Comparison of ENCODE assay signal across 25 cellular contexts in genomic region chr2:159538801-159539200, GRCh38.
DNase-seq lines count a peak whose midpoint lies in the region; ATAC-seq, FAIRE-seq and TF ChIP-seq lines count a peak whose summit lies in the region.
"Had no signal": no experiment of that assay in that cellular context is flagged by ENCODE, and none has a peak within 500 bp of the region (broad histone marks: within the 10 kb centered on the region; RNA-seq: fewer than 3 reads in every experiment).

No MANE protein-coding gene starts in this region.

- H2BK15ac ChIP-seq in IMR-90 (ENCODE audit: low read depth, low read length): no peak overlapping the region

- in situ Hi-C loops in IMR-90 (cut with MboI; ENCODE audit: low sequenced_read_pairs): no loop called here
- in situ Hi-C loops in K562 (cut with MboI): no loop called here

- no peak overlapping the region for H3K56ac ChIP-seq in IMR-90 (ENCODE audit: extremely low read depth, insufficient read depth, low read length)

- H3K27me3 Mint-ChIP-seq in progenitor cell of endocrine pancreas: no peaks in the 10 kb centered on the region
- H3K27me3 Mint-ChIP-seq: CD4-positive, alpha-beta T cell had no signal

- H3K4me3 ChIP-seq in A549: no peak overlapping the region
- no peak overlapping the region for H3K4me3 ChIP-seq in IMR-90 (ENCODE audit: insufficient read depth, low read depth, low read length)
- H3K4me3 ChIP-seq in K562: no peak overlapping the region
- H3K4me3 ChIP-seq in H7 (ENCODE audit: insufficient read depth, low read depth, low read length): no peak overlapping the region
- H3K4me3 ChIP-seq: BLaER1 treated with 17β-estradiol and CSF1 and Interleukin-3, amounts not matched to agents 10 nM and 100 nM had no signal

- H3K4me1 ChIP-seq in A549: no peaks in the 10 kb centered on the region
- no peaks in the 10 kb centered on the region for H3K4me1 ChIP-seq in IMR-90 (ENCODE audit: control insufficient read depth, insufficient read depth, low read length)
- no peaks in the 10 kb centered on the region for H3K4me1 ChIP-seq in K562 (replicated peaks in 1 of 2; ENCODE audit: control insufficient read depth in 2 of 2, insufficient read depth in 2 of 2, low read length in 2 of 2)
- H3K4me1 ChIP-seq: BLaER1 treated with 17β-estradiol and CSF1 and Interleukin-3, amounts not matched to agents 10 nM and 100 nM; Caco-2 had no signal

- peaks cover 5% of the 10 kb centered on the region for H3K9me3 Mint-ChIP-seq in progenitor cell of endocrine pancreas (ENCODE audit: low read depth)

- intact Hi-C loops in IMR-90 (cut with micrococcal nuclease) (loop anchor here (10.0 kb wide), 1 partner anchor 1496 kb away; no protein-coding TSS in a partner anchor), K562 (cut with micrococcal nuclease) (no loop called here)

- no peak overlapping the region for H3K27ac ChIP-seq in A549
- no peak overlapping the region for H3K27ac ChIP-seq in IMR-90 (ENCODE audit: insufficient read depth, low read length)
- H3K27ac ChIP-seq in K562 (ENCODE audit: extremely low read depth, low read depth, low read length): no peak overlapping the region
- H3K27ac ChIP-seq: BLaER1 treated with 17β-estradiol and CSF1 and Interleukin-3, amounts not matched to agents 10 nM and 100 nM; C4-2B had no signal

- DNase-seq in A549 (ENCODE audit: low read depth in 1 of 2, low spot score in 1 of 2) (no peak), IMR-90 (no peak), K562 (ENCODE audit: extremely low read depth in 1 of 4, low spot score in 3 of 4) (no peak), progenitor cell of endocrine pancreas (ENCODE audit: low spot score, unreplicated experiment) (no peak), DMS 273 (lab: John Stamatoyannopoulos, UW; ENCODE audit: unreplicated experiment) (no peak), H7 (no peak)
- DNase-seq: 8988T; AML-193; Caco-2; Calu3; CD4-positive, alpha-beta T cell; CD8-positive, alpha-beta T cell; DMS 273 treated with DMSO at 0.1 percent for 48 hours; DMS153; DMS53; DMS79 treated with DMSO at 0.1 percent for 48 hours; GF-D8 had no signal

- H4K5ac ChIP-seq in IMR-90 (ENCODE audit: low read depth, low read length): no peak overlapping the region

- H3K23ac ChIP-seq in IMR-90 (ENCODE audit: low read depth, low read length): no peak overlapping the region

- TF ChIP-seq CTCF in A549 (IDR thresholded peaks at IDR 0.05): no peak
- TF ChIP-seq CTCF in IMR-90 (conservative IDR thresholded peaks at IDR 0.05; ENCODE audit: low read depth, low read length): no peak
- TF ChIP-seq CTCF in K562 (IDR thresholded peaks at IDR 0.05 in 2 of 3, conservative IDR thresholded peaks at IDR 0.05 in 1 of 3; ENCODE audit: insufficient read depth in 2 of 3, low read depth in 1 of 3, low read length in 3 of 3): no peak
- TF ChIP-seq CTCF in progenitor cell of endocrine pancreas (IDR thresholded peaks at IDR 0.05; ENCODE audit: unreplicated experiment): no peak

- H3K79me2 ChIP-seq in K562 (ENCODE audit: control insufficient read depth, insufficient read depth, low read length): no peaks in the 10 kb centered on the region

- H2BK120ac ChIP-seq in IMR-90 (ENCODE audit: low read depth, low read length): no peak overlapping the region

- H3K36me3 Mint-ChIP-seq in progenitor cell of endocrine pancreas (ENCODE audit: insufficient read depth): peaks cover 13% of the 10 kb centered on the region

- no peak overlapping the region for H4K8ac ChIP-seq in IMR-90 (ENCODE audit: low read depth in 2 of 2, low read length in 2 of 2)

- dilution Hi-C loops in IMR-90 (cut with HindIII; ENCODE audit: low sequenced_read_pairs, unreplicated experiment): no loop called here

- H3K27ac Mint-ChIP-seq in progenitor cell of endocrine pancreas: peak overlapping the region; percentile 29
- H3K27ac Mint-ChIP-seq: B cell; CD4-positive, alpha-beta T cell; CD8-positive, alpha-beta T cell had no signal

- no peak overlapping the region for H2AFZ ChIP-seq in IMR-90 (replicated peaks; ENCODE audit: low read length, poor library complexity)
- H2AFZ ChIP-seq in K562 (ENCODE audit: low read depth, low read length): no peak overlapping the region

- H3K4me2 ChIP-seq in A549 (no peak overlapping the region), IMR-90 (ENCODE audit: low read depth, low read length) (no peak overlapping the region), K562 (ENCODE audit: insufficient read depth, low read length) (no peak overlapping the region)
- H3K4me2 ChIP-seq: BLaER1 treated with 17β-estradiol and CSF1 and Interleukin-3, amounts not matched to agents 10 nM and 100 nM had no signal

- BruUV-seq in IMR-90 (replicated peaks; lab: Mats Ljungman, UMichigan) (no TSS peak), K562 (replicated peaks; lab: Mats Ljungman, UMichigan) (no TSS peak)

- TF ChIP-seq EP300 in A549 (IDR thresholded peaks at IDR 0.05) (no peak), K562 (IDR thresholded peaks at IDR 0.05; ENCODE audit: low read length) (no peak)

- no peak overlapping the region for H3K4ac ChIP-seq in IMR-90 (ENCODE audit: low read depth, low read length)

- H3K18ac ChIP-seq in IMR-90 (ENCODE audit: low read depth, low read length): no peak overlapping the region

- H4K91ac ChIP-seq in IMR-90 (ENCODE audit: insufficient read depth, low read depth, low read length): no peak overlapping the region

- no peaks in the 10 kb centered on the region for H3K9me1 ChIP-seq in IMR-90 (ENCODE audit: insufficient read depth, low read length)
- no peaks in the 10 kb centered on the region for H3K9me1 ChIP-seq in K562 (ENCODE audit: control insufficient read depth, insufficient read depth, low read length)

- CTCF ChIA-PET in A549 (lab: Yijun Ruan, JAX): no interaction called here
- CTCF ChIA-PET in IMR-90 (lab: Yijun Ruan, JAX): interaction anchor here (1.3 kb wide), 1 partner anchor 9 kb away, joined by 3 read pairs; no protein-coding TSS in a partner anchor
- CTCF ChIA-PET in K562 (lab: Yijun Ruan, JAX; ENCODE audit: low intra/inter-chr PET ratio): no interaction called here

- no peak overlapping the region for H3K14ac ChIP-seq in IMR-90 (replicated peaks; ENCODE audit: low read depth, low read length)

- H2AK5ac ChIP-seq in IMR-90 (ENCODE audit: low read depth, low read length): no peak overlapping the region

- FAIRE-seq in A549 (lab: Jason Lieb, UNC): no peak
- FAIRE-seq in K562 (lab: Jason Lieb, UNC): no peak
- FAIRE-seq: A204.1, D721Med, G401.6, GM12891 had no signal

- H3K27me3 ChIP-seq in IMR-90 (ENCODE audit: control insufficient read depth, insufficient read depth, low read length): no peaks in the 10 kb centered on the region
- H3K27me3 ChIP-seq in K562 (ENCODE audit: control insufficient read depth in 2 of 2, insufficient read depth in 2 of 2, low read length in 2 of 2): no peaks in the 10 kb centered on the region
- H3K27me3 ChIP-seq in H7 (ENCODE audit: control insufficient read depth, insufficient read depth, low read length): no peaks in the 10 kb centered on the region
- H3K27me3 ChIP-seq: BLaER1 treated with 17β-estradiol and CSF1 and Interleukin-3, amounts not matched to agents 10 nM and 100 nM had no signal

- H4K20me1 ChIP-seq in IMR-90 (ENCODE audit: insufficient read depth, low read length): no peaks in the 10 kb centered on the region
- no peaks in the 10 kb centered on the region for H4K20me1 ChIP-seq in K562 (replicated peaks; ENCODE audit: control insufficient read depth, insufficient read depth, low read length)

- TF ChIP-seq RAD21 in A549 (conservative IDR thresholded peaks at IDR 0.05 in 1 of 2, IDR thresholded peaks at IDR 0.05 in 1 of 2): no peak
- no peak for TF ChIP-seq RAD21 in IMR-90 (IDR thresholded peaks at IDR 0.05; ENCODE audit: low read length)
- TF ChIP-seq RAD21 in K562 (CRISPR knock-in tag; conservative IDR thresholded peaks at IDR 0.05 in 1 of 2, IDR thresholded peaks at IDR 0.05 in 1 of 2): no peak

- H3K79me1 ChIP-seq in IMR-90 (ENCODE audit: low read depth in 1 of 2, low read length in 2 of 2): peaks cover 0 to 2% of the 10 kb centered on the region in 2 experiments; a peak in 1 of 4 replicates

- POLR2A ChIA-PET in A549 (lab: Yijun Ruan, JAX): no interaction called here
- POLR2A ChIA-PET in IMR-90 (lab: Charles Lee; ENCODE audit: unreplicated experiment): no interaction called here
- POLR2A ChIA-PET in K562 (lab: Yijun Ruan, JAX): no interaction called here

- H3K9me3 ChIP-seq in A549 (peaks cover 15% of the 10 kb centered on the region), IMR-90 (ENCODE audit: control insufficient read depth, insufficient read depth, low read length) (peaks cover 3% of the 10 kb centered on the region), K562 (replicated peaks; ENCODE audit: control insufficient read depth, insufficient read depth, low read depth, low read length) (peaks cover 2% of the 10 kb centered on the region; the same call in 1 of the 2 replicates)
- H3K9me3 ChIP-seq: Caco-2 had no signal

- 95% methylated on average over 3 of the region's 3 CpGs for WGBS in A549 (ENCODE audit: missing lambda C conversion rate)
- WGBS in IMR-90 (ENCODE audit: extremely low coverage in 2 of 2, insufficient read length in 1 of 2), 2 experiments: no CpG with 5 or more reads among the region's 3 CpGs
- 84% methylated on average over 3 of the region's 3 CpGs for WGBS in K562 (ENCODE audit: insufficient coverage, low coverage, missing lambda C conversion rate)

- no peak overlapping the region for H2BK20ac ChIP-seq in IMR-90 (ENCODE audit: low read depth, low read length)

- H3K9ac ChIP-seq in IMR-90 (ENCODE audit: low read depth, low read length): no peak overlapping the region
- H3K9ac ChIP-seq in K562 (ENCODE audit: insufficient read depth in 1 of 2, low read depth in 2 of 2, low read length in 2 of 2): no peak overlapping the region
- H3K9ac ChIP-seq: BLaER1 treated with 17β-estradiol and CSF1 and Interleukin-3, amounts not matched to agents 10 nM and 100 nM had no signal

- TF ChIP-seq POLR2A in A549 (IDR thresholded peaks at IDR 0.05; ENCODE audit: low read length) (no peak), IMR-90 (IDR thresholded peaks at IDR 0.05; ENCODE audit: low read depth, low read length) (no peak), K562 (conservative IDR thresholded peaks at IDR 0.05) (no peak)

- no peak overlapping the region for H2AK9ac ChIP-seq in IMR-90 (replicated peaks; ENCODE audit: low read depth, low read length, poor library complexity)

- ATAC-seq in A549 (no peak), IMR-90 (ENCODE audit: low read depth) (no peak), K562 (no peak), GM18511 (IDR thresholded peaks at IDR 0.05; ENCODE audit: unreplicated experiment) (no peak)
- ATAC-seq: CD8-positive, alpha-beta T cell had no signal

- H2BK5ac ChIP-seq in IMR-90 (ENCODE audit: low read depth, low read length, poor library complexity, severe bottlenecking): no peak overlapping the region

- H3K36me3 ChIP-seq in IMR-90 (ENCODE audit: control insufficient read depth, insufficient read depth, low read length) (peaks cover 5% of the 10 kb centered on the region; the same call in 1 of the 2 replicates), K562 (ENCODE audit: control insufficient read depth, insufficient read depth, low read length) (no peaks in the 10 kb centered on the region), H7 (replicated peaks; ENCODE audit: control insufficient read depth, insufficient read depth, low read length) (no peaks in the 10 kb centered on the region)

- H3K4me1 Mint-ChIP-seq in progenitor cell of endocrine pancreas (ENCODE audit: low read depth): peaks cover 7% of the 10 kb centered on the region
- H3K4me1 Mint-ChIP-seq: B cell had no signal

- no peak overlapping the region for H3K4me3 Mint-ChIP-seq in progenitor cell of endocrine pancreas (ENCODE audit: low read depth)
- H3K4me3 Mint-ChIP-seq: B cell; CD4-positive, alpha-beta T cell; CD8-positive, alpha-beta T cell had no signal

Comparison
In these comparisons a context has a peak if more than half of its experiments do, and no peak if none do; other contexts are left out.
1. Of the 35 proteins assayed by ChIP-seq in both K562 and A549: peak only in K562: none; only in A549: MAFK; in both: none; in neither: 34.